Comparison of ENCODE assay signal across 8 cellular contexts in genomic region chr14:47917344-47917954, GRCh38.
DNase-seq lines count a peak whose midpoint lies in the region; ATAC-seq and TF ChIP-seq lines count a peak whose summit lies in the region.

No MANE protein-coding gene starts in this region.

- intact Hi-C loops in natural killer cell (cut with micrococcal nuclease): no loop called here

- no peak overlapping the region for H3K27ac Mint-ChIP-seq in natural killer cell

- no peak overlapping the region for H3K4me3 Mint-ChIP-seq in activated T-cell treated with anti-CD3 and anti-CD28 coated beads, Interleukin-2, amount 50 U/mL, for 4 hours
- no peak overlapping the region for H3K4me3 Mint-ChIP-seq in natural killer cell

- H3K36me3 ChIP-seq in SU-DHL-6 (ENCODE audit: low read length): no peaks in the 10 kb centered on the region

- no peaks in the 10 kb centered on the region for H3F3A ChIP-seq in SU-DHL-6 (ENCODE audit: insufficient read depth)

- no peak overlapping the region for H3K4me3 ChIP-seq in SU-DHL-6 (ENCODE audit: insufficient read depth, low read length, poor library complexity, severe bottlenecking)

- no peaks in the 10 kb centered on the region for H3K4me1 Mint-ChIP-seq in activated T-cell treated with anti-CD3 and anti-CD28 coated beads, Interleukin-2, amount 50 U/mL, for 4 hours (ENCODE audit: low read depth)
- no peaks in the 10 kb centered on the region for H3K4me1 Mint-ChIP-seq in natural killer cell

- H3K9me3 Mint-ChIP-seq in activated T-cell treated with anti-CD3 and anti-CD28 coated beads, Interleukin-2, amount 50 U/mL, for 4 hours: no peaks in the 10 kb centered on the region
- peaks cover 3 to 5% of the 10 kb centered on the region in 2 donors for H3K9me3 Mint-ChIP-seq in natural killer cell

- no peak overlapping the region for H3K4me2 ChIP-seq in SU-DHL-6 (ENCODE audit: low read depth, low read length, poor library complexity, severe bottlenecking)

- no peaks in the 10 kb centered on the region for H3K79me2 ChIP-seq in SU-DHL-6 (ENCODE audit: insufficient read depth, low read length)

- H3K9ac ChIP-seq in SU-DHL-6 (ENCODE audit: low read length): no peak overlapping the region

- no peak overlapping the region for H3K27ac ChIP-seq in SU-DHL-6 (ENCODE audit: low read depth, low read length)

- peak overlapping the region; percentile 54 for H2AFZ ChIP-seq in SU-DHL-6 (ENCODE audit: low read depth, low read length, severe bottlenecking)

- no peaks in the 10 kb centered on the region for H3K9me2 ChIP-seq in SU-DHL-6 (replicated peaks; ENCODE audit: insufficient read depth, low read length)

- TF ChIP-seq CTCF in SU-DHL-6 (IDR thresholded peaks at IDR 0.05; ENCODE audit: insufficient read depth, low read length, poor library complexity, severe bottlenecking) (peak; percentile 76), natural killer cell (IDR thresholded peaks at IDR 0.05) (no peak)

- H3K9me3 ChIP-seq in SU-DHL-6 (ENCODE audit: insufficient read depth, low read length): no peaks in the 10 kb centered on the region

- H3K36me3 Mint-ChIP-seq in activated T-cell treated with anti-CD3 and anti-CD28 coated beads, Interleukin-2, amount 50 U/mL, for 4 hours (ENCODE audit: insufficient read depth): no peaks in the 10 kb centered on the region
- H3K36me3 Mint-ChIP-seq in natural killer cell: no peaks in the 10 kb centered on the region

- DNase-seq in Caki2 (ENCODE audit: low read depth): peak; percentile 29
- peak; percentile 25 for DNase-seq in HS-5 (ENCODE audit: low read depth)
- DNase-seq in inferior parietal cortex (ENCODE audit: extremely low spot score): peak; percentile 74
- DNase-seq in activated T-cell treated with anti-CD3 and anti-CD28 coated beads, Interleukin-2, amount 50 U/mL, for 4 hours: no peak
- DNase-seq in natural killer cell: no peak
- no peak for DNase-seq in NCI-H774 (lab: John Stamatoyannopoulos, UW)

- H3K27me3 ChIP-seq in SU-DHL-6 (ENCODE audit: low read length): no peaks in the 10 kb centered on the region

- H3K27me3 Mint-ChIP-seq in activated T-cell treated with anti-CD3 and anti-CD28 coated beads, Interleukin-2, amount 50 U/mL, for 4 hours (ENCODE audit: low read depth): no peaks in the 10 kb centered on the region
- no peaks in the 10 kb centered on the region for H3K27me3 Mint-ChIP-seq in natural killer cell (ENCODE audit: low read depth in 2 of 2)

- in situ Hi-C loops in Caki2 (cut with HindIII; ENCODE audit: low pct_unique_long_range_greater_than_20kb, low sequenced_read_pairs): no loop called here

- no peaks in the 10 kb centered on the region for H4K20me1 ChIP-seq in SU-DHL-6 (ENCODE audit: low read depth, low read length)

- ATAC-seq in activated T-cell treated with anti-CD3 and anti-CD28 coated beads, Interleukin-2, amount 50 U/mL, for 4 hours: no peak
- ATAC-seq in natural killer cell (no peak), GM21619 (IDR thresholded peaks at IDR 0.05; ENCODE audit: unreplicated experiment) (no peak)

Comparison
In these comparisons a context has a peak if more than half of its experiments do, and no peak if none do; other contexts are left out.
1. DNase-seq: peak in Caki2 (single experiment), HS-5 (single experiment) and inferior parietal cortex (single experiment); none in activated T-cell treated with anti-CD3 and anti-CD28 coated beads, Interleukin-2, amount 50 U/mL, for 4 hours (single experiment), natural killer cell (single experiment) and NCI-H774 (single experiment).